In the genomic region with DNA sequence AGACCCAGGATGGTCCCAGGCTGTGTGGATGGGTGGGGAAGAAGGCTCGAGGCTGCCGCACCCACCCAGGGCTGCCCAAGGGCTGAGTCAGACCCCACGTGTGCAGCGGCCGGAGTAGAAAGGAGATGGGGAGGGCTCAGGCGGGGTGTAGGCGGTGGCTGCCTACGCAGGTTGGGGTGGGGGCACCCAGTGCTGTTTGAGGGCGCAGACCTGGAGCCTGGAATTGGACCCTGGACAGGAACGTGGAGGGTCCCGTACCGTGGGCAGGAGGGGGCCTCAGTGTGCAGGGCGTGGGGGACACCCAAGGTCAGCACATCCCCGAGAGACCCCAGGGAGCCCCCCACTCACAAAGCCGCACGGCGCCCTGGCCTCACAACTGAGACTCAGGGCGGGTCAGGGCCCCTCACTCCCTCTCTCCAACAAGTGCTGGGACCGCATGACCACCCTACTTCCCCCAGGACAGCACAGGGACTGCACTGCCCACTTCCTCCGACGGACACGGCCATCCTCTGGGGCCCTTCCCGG, we compare ENCODE assay signal across 13 cellular contexts.
A peak's percentile ranks its signal among the peaks of the same experiment; 100 is the strongest.
DNase-seq lines count a peak whose midpoint lies in the region; ATAC-seq and TF ChIP-seq lines count a peak whose summit lies in the region.
"Had no signal": no experiment of that assay in that cellular context is flagged by ENCODE, and none has a peak within 500 bp of the region (broad histone marks: within the 10 kb centered on the region; RNA-seq: fewer than 3 reads in every experiment).

No MANE protein-coding gene starts in this region.

- no peak for TF ChIP-seq POLR2A in spleen (IDR thresholded peaks at IDR 0.05)

- DNase-seq in activated effector memory CD4-positive, alpha-beta T cell treated with anti-CD3 and anti-CD28 coated beads, Interleukin-2, amount 50 U/mL, for 16 hours: peak; percentile 53
- no peak for DNase-seq in activated effector memory CD4-positive, alpha-beta T cell treated with Interleukin-2 at 50 U/mL for 16 hours
- DNase-seq in LoVo (ENCODE audit: low spot score) (peak; percentile 18), foreskin keratinocyte (peak in 1 of 2 donors; percentile 14), spleen (peak; percentile 61), DMS79 (lab: John Stamatoyannopoulos, UW) (no peak), trophoblast cell (no peak)
- no peak for DNase-seq in activated naive CD4-positive, alpha-beta T cell treated with anti-CD3 and anti-CD28 coated beads for 36 hours
- DNase-seq: KBM-7, mesenchymal stem cell had no signal

- CTCF ChIA-PET in activated naive CD4-positive, alpha-beta T cell treated with anti-CD3 and anti-CD28 coated beads for 36 hours (lab: Charles Lee): no interaction called here

- no peaks in the 10 kb centered on the region for H3K79me2 ChIP-seq in trophoblast cell (ENCODE audit: control insufficient read depth, insufficient read depth, low read length, poor library complexity)
- H3K79me2 ChIP-seq: hepatocyte had no signal

- H3K27ac Mint-ChIP-seq in activated naive CD4-positive, alpha-beta T cell treated with anti-CD3 and anti-CD28 coated beads for 36 hours: no peak overlapping the region

- H3K79me1 ChIP-seq in trophoblast cell (ENCODE audit: low read length): no peaks in the 10 kb centered on the region

- H3K4me3 ChIP-seq in spleen (no peak overlapping the region), trophoblast cell (ENCODE audit: low read depth, low read length) (no peak overlapping the region)
- H3K4me3 ChIP-seq: hepatocyte, Peyer's patch, tibial nerve had no signal

- no peak overlapping the region for H2BK5ac ChIP-seq in trophoblast cell (ENCODE audit: low read depth, low read length, poor library complexity)

- H3K4me1 Mint-ChIP-seq in activated naive CD4-positive, alpha-beta T cell treated with anti-CD3 and anti-CD28 coated beads for 36 hours (ENCODE audit: low read depth): peaks cover 17% of the 10 kb centered on the region

- H3K23ac ChIP-seq in trophoblast cell (ENCODE audit: low read length): no peak overlapping the region

- H2AFZ ChIP-seq in trophoblast cell (ENCODE audit: insufficient read depth, low read length, poor library complexity): no peak overlapping the region
- H2AFZ ChIP-seq: hepatocyte had no signal

- no peak overlapping the region for H3K4me3 Mint-ChIP-seq in activated naive CD4-positive, alpha-beta T cell treated with anti-CD3 and anti-CD28 coated beads for 36 hours

- intact Hi-C loops in spleen (cut with DNase I; ENCODE audit: low total_unique reads): no loop called here
- intact Hi-C loops in activated naive CD4-positive, alpha-beta T cell treated with anti-CD3 and anti-CD28 coated beads for 36 hours (cut with micrococcal nuclease): no loop called here

- no peak overlapping the region for H3K4me2 ChIP-seq in trophoblast cell (ENCODE audit: low read length)
- H3K4me2 ChIP-seq: hepatocyte had no signal

- H2AK5ac ChIP-seq in trophoblast cell (ENCODE audit: low read length): no peak overlapping the region

- H3K27ac ChIP-seq in foreskin keratinocyte (no peak overlapping the region), spleen (peak overlapping the region in 1 of 8 donors; percentile 75), trophoblast cell (ENCODE audit: low read depth, low read length) (no peak overlapping the region)
- H3K27ac ChIP-seq: hepatocyte, Peyer's patch, tibial nerve had no signal

- 56 to 67% (median 60%) methylated on average over 20 to 23 of the region's 23 CpGs for WGBS in spleen, 5 donors
- no CpG with 5 or more reads among the region's 23 CpGs for WGBS in trophoblast cell (ENCODE audit: extremely low coverage, insufficient coverage, insufficient read length)

- no peaks in the 10 kb centered on the region for H3K36me3 ChIP-seq in spleen
- H3K36me3 ChIP-seq in trophoblast cell (ENCODE audit: control insufficient read depth in 1 of 2, insufficient read depth in 2 of 2, low read length in 2 of 2): no peaks in the 10 kb centered on the region
- H3K36me3 ChIP-seq: Peyer's patch, tibial nerve had no signal

- H3K9me3 ChIP-seq in spleen (no peaks in the 10 kb centered on the region), trophoblast cell (ENCODE audit: insufficient read depth, low read depth, low read length) (peaks cover 3% of the 10 kb centered on the region)
- H3K9me3 ChIP-seq: Peyer's patch, tibial nerve had no signal

- no peak overlapping the region for H4K8ac ChIP-seq in trophoblast cell (ENCODE audit: low read depth, low read length)

- H3K27me3 ChIP-seq in foreskin keratinocyte (peaks cover 26% of the 10 kb centered on the region), spleen (replicated peaks in 1 of 7) (peaks cover 0 to 78% (median 0%) of the 10 kb centered on the region in 7 donors), trophoblast cell (ENCODE audit: insufficient read depth, low read length) (no peaks in the 10 kb centered on the region)
- H3K27me3 ChIP-seq: hepatocyte, Peyer's patch had no signal

- no peak overlapping the region for H3K9ac ChIP-seq in trophoblast cell (ENCODE audit: low read length)

- no peak overlapping the region for H2BK12ac ChIP-seq in trophoblast cell (ENCODE audit: low read length)

- no peak overlapping the region for H3K14ac ChIP-seq in trophoblast cell (ENCODE audit: low read length)

- TF ChIP-seq CTCF in foreskin keratinocyte (conservative IDR thresholded peaks at IDR 0.05) (no peak), spleen (IDR thresholded peaks at IDR 0.05 in 8 of 11, conservative IDR thresholded peaks at IDR 0.05 in 3 of 11) (no peak)

- peak; percentile 41 for ATAC-seq in foreskin keratinocyte

- no peaks in the 10 kb centered on the region for H3K36me3 Mint-ChIP-seq in activated naive CD4-positive, alpha-beta T cell treated with anti-CD3 and anti-CD28 coated beads for 36 hours (ENCODE audit: low read depth)

- no peak overlapping the region for H4K91ac ChIP-seq in trophoblast cell (ENCODE audit: low read depth, low read length)

- no peak overlapping the region for H3K4ac ChIP-seq in trophoblast cell (ENCODE audit: low read depth, low read length)

- no peaks in the 10 kb centered on the region for H3K9me3 Mint-ChIP-seq in activated naive CD4-positive, alpha-beta T cell treated with anti-CD3 and anti-CD28 coated beads for 36 hours

- no peaks in the 10 kb centered on the region for H3K27me3 Mint-ChIP-seq in activated naive CD4-positive, alpha-beta T cell treated with anti-CD3 and anti-CD28 coated beads for 36 hours (ENCODE audit: low read depth)

- H3K4me1 ChIP-seq in foreskin keratinocyte (no peaks in the 10 kb centered on the region), spleen (peaks cover 0 to 6% (median 0%) of the 10 kb centered on the region in 6 donors), trophoblast cell (ENCODE audit: control insufficient read depth in 1 of 2, insufficient read depth in 2 of 2, low read length in 2 of 2) (no peaks in the 10 kb centered on the region)
- H3K4me1 ChIP-seq: Peyer's patch had no signal

- no peak overlapping the region for H2BK120ac ChIP-seq in trophoblast cell (ENCODE audit: insufficient read depth, low read length, poor library complexity)

- no peak overlapping the region for H4K12ac ChIP-seq in trophoblast cell (ENCODE audit: low read depth, low read length)

- H3K18ac ChIP-seq in trophoblast cell (ENCODE audit: low read length): no peak overlapping the region

Comparison
In these comparisons a context has a peak if more than half of its experiments do, and no peak if none do; other contexts are left out.
1. DNase-seq: peak in activated effector memory CD4-positive, alpha-beta T cell treated with anti-CD3 and anti-CD28 coated beads, Interleukin-2, amount 50 U/mL, for 16 hours (single experiment), LoVo (single experiment) and spleen (single experiment); none in activated effector memory CD4-positive, alpha-beta T cell treated with Interleukin-2 at 50 U/mL for 16 hours (single experiment), DMS79 (single experiment), trophoblast cell (0 of 2) and activated naive CD4-positive, alpha-beta T cell treated with anti-CD3 and anti-CD28 coated beads for 36 hours (single experiment).